Comparison of ENCODE assay signal across 21 cellular contexts in the genomic region with DNA sequence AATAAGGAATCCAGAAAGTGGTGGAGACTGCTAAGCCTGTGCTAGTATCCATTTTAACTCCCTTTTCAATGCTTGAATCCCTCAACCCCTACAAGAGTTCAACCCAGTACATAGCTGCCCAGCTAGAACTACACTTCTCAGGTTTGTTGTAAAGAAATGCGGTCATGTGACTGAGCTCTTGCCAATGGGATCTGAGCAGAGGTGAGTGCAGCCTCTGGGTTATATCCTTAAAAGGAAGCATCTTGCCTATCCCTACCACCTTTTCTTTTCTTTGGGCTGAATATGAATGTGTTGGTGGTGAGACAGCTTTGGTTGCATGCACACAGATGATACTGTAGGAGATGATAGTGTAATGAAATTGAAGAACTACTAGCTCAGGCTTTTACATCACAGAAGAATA.
DNase-seq lines count a peak whose midpoint lies in the region; ATAC-seq, FAIRE-seq and TF ChIP-seq lines count a peak whose summit lies in the region.
"Had no signal": no experiment of that assay in that cellular context is flagged by ENCODE, and none has a peak within 500 bp of the region (broad histone marks: within the 10 kb centered on the region; RNA-seq: fewer than 3 reads in every experiment).

No MANE protein-coding gene starts in this region.

- no peaks in the 10 kb centered on the region for H3K23me2 ChIP-seq in H1 (ENCODE audit: low read depth, low read length)

- H3K9ac ChIP-seq in H1 (replicated peaks in 1 of 4; ENCODE audit: extremely low read depth in 1 of 4, low read depth in 3 of 4, low read length in 3 of 4) (no peak overlapping the region), SK-N-SH (no peak overlapping the region)
- H3K9ac ChIP-seq: BLaER1 had no signal

- no peaks in the 10 kb centered on the region for H3F3A ChIP-seq in SK-N-SH (replicated peaks; ENCODE audit: insufficient read depth)

- H4K8ac ChIP-seq in H1 (ENCODE audit: extremely low read depth, insufficient read depth, low read length), result no peak overlapping the region

- 100% methylated on average over 1 of the region's 1 CpG; no CpG with 5 or more reads in 1 of the 2 experiments for WGBS in H1 (ENCODE audit: extremely low coverage in 1 of 2, insufficient coverage in 1 of 2, insufficient read length in 1 of 2, insufficient replicate concordance in 2 of 2, low coverage in 1 of 2, low lambda C conversion rate in 2 of 2, missing lambda C conversion rate in 1 of 2), 2 experiments
- 80% methylated on average over 1 of the region's 1 CpG for WGBS in SK-N-SH (ENCODE audit: low lambda C conversion rate)

- H3K79me2 ChIP-seq in H1 (ENCODE audit: control insufficient read depth in 1 of 2, insufficient read depth in 2 of 2, low read length in 2 of 2) (no peaks in the 10 kb centered on the region), SK-N-SH (ENCODE audit: insufficient read depth) (no peaks in the 10 kb centered on the region)

- H3K27me3 ChIP-seq in H1 (replicated peaks in 1 of 4; ENCODE audit: control insufficient read depth in 3 of 4, extremely low read depth in 1 of 4, insufficient read depth in 3 of 4, low read length in 3 of 4) (no peaks in the 10 kb centered on the region), SK-N-SH (ENCODE audit: insufficient read depth) (no peaks in the 10 kb centered on the region)
- H3K27me3 ChIP-seq in CD4-positive, alpha-beta T cell (ENCODE audit: control insufficient read depth, insufficient read depth, low read length), result no peaks in the 10 kb centered on the region
- H3K27me3 ChIP-seq: BE2C, BLaER1 had no signal

- H3K36me3 ChIP-seq in H1 (ENCODE audit: control insufficient read depth in 2 of 4, insufficient read depth in 4 of 4, low read length in 3 of 4) (no peaks in the 10 kb centered on the region), mucosa of descending colon (ENCODE audit: low read depth) (no peaks in the 10 kb centered on the region), SK-N-SH (replicated peaks in 1 of 2; ENCODE audit: control insufficient read depth in 1 of 2, insufficient read depth in 2 of 2, low read length in 1 of 2) (no peaks in the 10 kb centered on the region)
- H3K36me3 ChIP-seq: BE2C, BLaER1 had no signal

- no peak overlapping the region for H3K18ac ChIP-seq in H1 (ENCODE audit: extremely low read depth, low read length)

- H3K79me1 ChIP-seq in H1 (ENCODE audit: low read depth, low read length), result no peaks in the 10 kb centered on the region

- H3K4me3 Mint-ChIP-seq in WTC11, result no peak overlapping the region
- H3K4me3 Mint-ChIP-seq in CD4-positive, alpha-beta T cell, result no peak overlapping the region
- H3K4me3 Mint-ChIP-seq: CD14-positive monocyte; CD4-positive, CD25-positive, alpha-beta regulatory T cell; CD8-positive, alpha-beta T cell had no signal

- H4K20me1 ChIP-seq in H1 (replicated peaks in 1 of 2; ENCODE audit: control insufficient read depth in 1 of 2, insufficient read depth in 2 of 2, low read length in 2 of 2), result no peaks in the 10 kb centered on the region
- no peaks in the 10 kb centered on the region for H4K20me1 ChIP-seq in SK-N-SH (ENCODE audit: insufficient read depth)
- H4K20me1 ChIP-seq: BLaER1 had no signal

- H3K56ac ChIP-seq in H1 (replicated peaks; ENCODE audit: insufficient read length, low read depth, low read length), result no peak overlapping the region

- H2BK5ac ChIP-seq in H1 (ENCODE audit: low read depth, low read length), result no peak overlapping the region

- H3K9me3 Mint-ChIP-seq in WTC11, result peaks cover 10% of the 10 kb centered on the region
- H3K9me3 Mint-ChIP-seq in CD4-positive, alpha-beta T cell, result peaks cover 2% of the 10 kb centered on the region

- H3K36me3 Mint-ChIP-seq in WTC11, result peaks cover 7% of the 10 kb centered on the region
- no peaks in the 10 kb centered on the region for H3K36me3 Mint-ChIP-seq in CD4-positive, alpha-beta T cell (ENCODE audit: low read depth)
- H3K36me3 Mint-ChIP-seq: CD14-positive monocyte; CD4-positive, CD25-positive, alpha-beta regulatory T cell; CD8-positive, alpha-beta T cell had no signal

- H2BK20ac ChIP-seq in H1 (ENCODE audit: low read length), result no peak overlapping the region

- H3K4me1 ChIP-seq in H1 (replicated peaks in 1 of 4; ENCODE audit: control insufficient read depth in 3 of 4, insufficient read depth in 4 of 4, low read length in 3 of 4), result no peaks in the 10 kb centered on the region
- H3K4me1 ChIP-seq in mucosa of descending colon (ENCODE audit: low read depth), result peaks cover 2% of the 10 kb centered on the region
- H3K4me1 ChIP-seq in SK-N-SH (ENCODE audit: control insufficient read depth in 1 of 2, insufficient read depth in 2 of 2, low read depth in 1 of 2, low read length in 1 of 2), result no peaks in the 10 kb centered on the region
- H3K4me1 ChIP-seq: BE2C, BLaER1 had no signal

- H3K23ac ChIP-seq in H1 (ENCODE audit: insufficient read length), result no peak overlapping the region

- H3K4me3 ChIP-seq in H1 (ENCODE audit: extremely low read depth in 1 of 4, insufficient read depth in 2 of 4, low read depth in 3 of 4, low read length in 4 of 4) (no peak overlapping the region), mucosa of descending colon (no peak overlapping the region), SK-N-SH (ENCODE audit: low read depth in 2 of 2, low read length in 1 of 2) (no peak overlapping the region)
- H3K4me3 ChIP-seq: BLaER1 had no signal

- no peak overlapping the region for H4K91ac ChIP-seq in H1 (replicated peaks; ENCODE audit: insufficient read length, low read length)

- no peak overlapping the region for H2BK120ac ChIP-seq in H1 (replicated peaks; ENCODE audit: low read depth, low read length)

- no peak overlapping the region for H3K27ac Mint-ChIP-seq in WTC11
- no peak overlapping the region for H3K27ac Mint-ChIP-seq in CD4-positive, alpha-beta T cell
- H3K27ac Mint-ChIP-seq: CD14-positive monocyte; CD4-positive, CD25-positive, alpha-beta regulatory T cell; CD8-positive, alpha-beta T cell had no signal

- no peak overlapping the region for H3K4ac ChIP-seq in H1 (replicated peaks; ENCODE audit: insufficient read length, low read depth, low read length)

- no peaks in the 10 kb centered on the region for H3K4me1 Mint-ChIP-seq in WTC11
- no peaks in the 10 kb centered on the region for H3K4me1 Mint-ChIP-seq in CD4-positive, alpha-beta T cell (ENCODE audit: low read depth)
- H3K4me1 Mint-ChIP-seq: CD14-positive monocyte; CD4-positive, CD25-positive, alpha-beta regulatory T cell had no signal

- H2AK5ac ChIP-seq in H1 (ENCODE audit: low read depth, low read length), result no peak overlapping the region

- TF ChIP-seq EP300 in H1 (IDR thresholded peaks at IDR 0.05; ENCODE audit: borderline replicate concordance in 1 of 2, low read depth in 2 of 2, low read length in 2 of 2) (no peak), SK-N-SH (IDR thresholded peaks at IDR 0.05; ENCODE audit: borderline replicate concordance in 1 of 2, low read depth in 1 of 2, low read length in 1 of 2) (no peak)

- no peak overlapping the region for H2BK12ac ChIP-seq in H1 (ENCODE audit: low read depth, low read length)

- H2BK15ac ChIP-seq in H1 (ENCODE audit: low read length), result no peak overlapping the region

- TF ChIP-seq CTCF in WTC11 (IDR thresholded peaks at IDR 0.05) (no peak), H1 (IDR thresholded peaks at IDR 0.05; ENCODE audit: control extremely low read depth in 1 of 3, insufficient read depth in 1 of 3, low read depth in 1 of 3, low read length in 3 of 3) (no peak), mucosa of descending colon (IDR thresholded peaks at IDR 0.05) (no peak), SK-N-SH (IDR thresholded peaks at IDR 0.05) (no peak)
- TF ChIP-seq CTCF in CD4-positive, alpha-beta T cell (IDR thresholded peaks at IDR 0.05), result no peak

- peaks cover 0 to 6% of the 10 kb centered on the region in 2 experiments; a peak in 1 of 4 replicates for H3K9me3 ChIP-seq in H1 (ENCODE audit: insufficient read depth in 2 of 2, low read depth in 1 of 2, low read length in 1 of 2)
- H3K9me3 ChIP-seq in mucosa of descending colon, result no peaks in the 10 kb centered on the region
- H3K9me3 ChIP-seq in CD4-positive, alpha-beta T cell (ENCODE audit: control insufficient read depth, low read length), result no peaks in the 10 kb centered on the region
- no peaks in the 10 kb centered on the region for H3K9me3 ChIP-seq in SK-N-SH
- H3K9me3 ChIP-seq: BE2C, BLaER1, Caco-2 had no signal

- DNase-seq in WTC11 (ENCODE audit: low spot score) (no peak), H1 (ENCODE audit: low read depth in 1 of 2, low spot score in 2 of 2) (no peak), mucosa of descending colon (no peak), SK-N-SH (no peak)
- no peak for DNase-seq in CD4-positive, alpha-beta T cell
- DNase-seq: 8988T; ACHN; BE2C; C1 segment of cervical spinal cord; Caco-2; Calu3; CD4-positive, CD25-positive, alpha-beta regulatory T cell; CD8-positive, alpha-beta T cell; DMS79 treated with DMSO at 0.1 percent for 48 hours; GF-D8 had no signal

- no peak for TF ChIP-seq POLR2A in H1 (IDR thresholded peaks at IDR 0.05; ENCODE audit: control extremely low read depth in 1 of 2, low read depth in 2 of 2, low read length in 2 of 2)

- no peak overlapping the region for H4K5ac ChIP-seq in H1 (ENCODE audit: insufficient read length, low read depth, low read length)

- FAIRE-seq in H1 (lab: Jason Lieb, UNC), result no peak
- FAIRE-seq: A204.1, G401.6, GM12891, GM19239 had no signal

- ATAC-seq in WTC11 (peak; percentile 80), mucosa of descending colon (no peak)
- no peak for ATAC-seq in CD4-positive, alpha-beta T cell (ENCODE audit: poor library complexity)
- ATAC-seq: CD8-positive, alpha-beta T cell had no signal

- H3K4me2 ChIP-seq in H1 (ENCODE audit: insufficient read depth in 1 of 2, low read depth in 2 of 2, low read length in 2 of 2) (no peak overlapping the region), SK-N-SH (no peak overlapping the region)
- H3K4me2 ChIP-seq: BLaER1 had no signal

- H3K27me3 Mint-ChIP-seq in WTC11 (ENCODE audit: low read depth), result no peaks in the 10 kb centered on the region
- no peaks in the 10 kb centered on the region for H3K27me3 Mint-ChIP-seq in CD4-positive, alpha-beta T cell

- no peak overlapping the region for H3K14ac ChIP-seq in H1 (ENCODE audit: insufficient read length)

- intact Hi-C loops in mucosa of descending colon (cut with DNase I, micrococcal nuclease), result no loop called here
- intact Hi-C loops in CD4-positive, alpha-beta T cell (cut with DNase I, micrococcal nuclease), result no loop called here

- H3K27ac ChIP-seq in H1 (ENCODE audit: low read depth, low read length) (no peak overlapping the region), SK-N-SH (ENCODE audit: low read depth in 2 of 2, low read length in 1 of 2) (no peak overlapping the region)
- H3K27ac ChIP-seq in CD4-positive, alpha-beta T cell (ENCODE audit: low read depth, low read length), result no peak overlapping the region
- H3K27ac ChIP-seq: BLaER1 had no signal

- H2AFZ ChIP-seq in H1 (ENCODE audit: low read length) (no peak overlapping the region), SK-N-SH (ENCODE audit: low read depth) (no peak overlapping the region)

- H3K9me2 ChIP-seq in SK-N-SH, result no peaks in the 10 kb centered on the region

- CTCF ChIA-PET in WTC11 (lab: Charles Lee) (interaction anchor here (1.1 kb wide), 1 partner anchor 13 kb away, joined by 3 read pairs; no protein-coding TSS in a partner anchor), H1 (lab: Charles Lee; ENCODE audit: partially characterized antibody) (interaction anchor here (0.9 to 1.1 kb wide), 2 partner anchors 67 to 492 kb away, joined by 3 to 4 read pairs; no protein-coding TSS in a partner anchor), SK-N-SH (lab: Yijun Ruan, JAX) (interaction anchor here (0.7 kb wide), 1 partner anchor 412 kb away, joined by 3 read pairs; no protein-coding TSS in a partner anchor)
- CTCF ChIA-PET in CD4-positive, alpha-beta T cell (lab: Charles Lee), result no interaction called here

- TF ChIP-seq RAD21 in H1 (IDR thresholded peaks at IDR 0.05 in 1 of 2, conservative IDR thresholded peaks at IDR 0.05 in 1 of 2; ENCODE audit: low read depth in 2 of 2, low read length in 2 of 2), result no peak
- TF ChIP-seq RAD21 in SK-N-SH (IDR thresholded peaks at IDR 0.05; ENCODE audit: low read length), result no peak

- POLR2A ChIA-PET in WTC11 (lab: Charles Lee) (no interaction called here), H1 (lab: Charles Lee; ENCODE audit: partially characterized antibody) (interaction anchor here (0.9 kb wide), 1 partner anchor 12 kb away, joined by 3 read pairs; no protein-coding TSS in a partner anchor), SK-N-SH (lab: Yijun Ruan, JAX) (no interaction called here)
- POLR2A ChIA-PET in CD4-positive, alpha-beta T cell (lab: Charles Lee), result no interaction called here
